In genomic region chr20:7399114-7399513, GRCh38 we compare ENCODE assay signal across 18 cellular contexts.
DNase-seq lines count a peak whose midpoint lies in the region; ATAC-seq, FAIRE-seq and TF ChIP-seq lines count a peak whose summit lies in the region.
"Had no signal": no experiment of that assay in that cellular context is flagged by ENCODE, and none has a peak within 500 bp of the region (broad histone marks: within the 10 kb centered on the region; RNA-seq: fewer than 3 reads in every experiment).

No MANE protein-coding gene starts in this region.

- no peak overlapping the region for H3K9ac ChIP-seq in PC-3 (ENCODE audit: low read length)
- H3K9ac ChIP-seq: BLaER1 treated with 17β-estradiol and CSF1 and Interleukin-3, amounts not matched to agents 10 nM and 100 nM; GM23248 had no signal

- CTCF ChIA-PET in A549 (lab: Yijun Ruan, JAX): no interaction called here
- CTCF ChIA-PET in PC-3 (lab: Charles Lee): no interaction called here

- peak; percentile 18 for FAIRE-seq in A549 (lab: Jason Lieb, UNC)
- FAIRE-seq: H54, HTR-8/SVneo had no signal

- TF ChIP-seq CTCF in A549 (IDR thresholded peaks at IDR 0.05) (no peak), PC-3 (conservative IDR thresholded peaks at IDR 0.05; ENCODE audit: low read depth, low read length) (no peak), spleen (IDR thresholded peaks at IDR 0.05 in 8 of 11, conservative IDR thresholded peaks at IDR 0.05 in 3 of 11) (no peak), suprapubic skin (IDR thresholded peaks at IDR 0.05) (no peak)

- H3K27ac ChIP-seq in A549 (no peak overlapping the region), PC-3 (ENCODE audit: low read length) (no peak overlapping the region), spleen (peak overlapping the region in 5 of 8 donors; percentile 16 to 56 (median 28)), suprapubic skin (no peak overlapping the region)
- H3K27ac ChIP-seq: BLaER1 treated with 17β-estradiol and CSF1 and Interleukin-3, amounts not matched to agents 10 nM and 100 nM; GM23248 had no signal

- DNase-seq in A549 (ENCODE audit: low read depth in 1 of 2, low spot score in 1 of 2): no peak
- DNase-seq in PC-3: peak; percentile 1
- peak; percentile 58 for DNase-seq in glomerular endothelial cell (ENCODE audit: extremely low read depth, low read depth, low spot score)
- DNase-seq in spleen: no peak
- no peak for DNase-seq in suprapubic skin (ENCODE audit: low spot score in 2 of 2)
- no peak for DNase-seq in activated T-cell treated with anti-CD3 and anti-CD28 coated beads, Interleukin-2, amount 50 U/mL, for 48 hours
- DNase-seq: 8988T; Calu3; CD8-positive, alpha-beta T cell; DMS79 treated with DMSO at 0.1 percent for 48 hours; GF-D8; GM23248; HCEC 1CT; IMR-90 had no signal

- no peaks in the 10 kb centered on the region for H3K36me3 ChIP-seq in PC-3 (ENCODE audit: low read depth, low read length)
- no peaks in the 10 kb centered on the region for H3K36me3 ChIP-seq in spleen
- no peaks in the 10 kb centered on the region for H3K36me3 ChIP-seq in suprapubic skin
- H3K36me3 ChIP-seq: BLaER1 treated with 17β-estradiol and CSF1 and Interleukin-3, amounts not matched to agents 10 nM and 100 nM had no signal

- no peaks in the 10 kb centered on the region for H3F3A ChIP-seq in PC-3 (ENCODE audit: low read length, unreplicated experiment)

- no peaks in the 10 kb centered on the region for H3K79me2 ChIP-seq in PC-3 (ENCODE audit: low read length)

- POLR2A ChIA-PET in A549 (lab: Yijun Ruan, JAX): no interaction called here
- POLR2A ChIA-PET in PC-3 (lab: Charles Lee; ENCODE audit: unreplicated experiment): no interaction called here

- TF ChIP-seq POLR2A in A549 (IDR thresholded peaks at IDR 0.05; ENCODE audit: low read length): no peak
- TF ChIP-seq POLR2A in spleen (IDR thresholded peaks at IDR 0.05): no peak
- no peak for TF ChIP-seq POLR2A in suprapubic skin (IDR thresholded peaks at IDR 0.05)

- H3K4me2 ChIP-seq in A549: no peak overlapping the region
- H3K4me2 ChIP-seq in PC-3 (ENCODE audit: low read length): no peak overlapping the region
- H3K4me2 ChIP-seq: BLaER1 treated with 17β-estradiol and CSF1 and Interleukin-3, amounts not matched to agents 10 nM and 100 nM had no signal

- WGBS in A549 (ENCODE audit: missing lambda C conversion rate): 62% methylated on average over 6 of the region's 6 CpGs
- WGBS in spleen, 5 donors: 10 to 34% (median 19%) methylated on average over 6 of the region's 6 CpGs
- WGBS in suprapubic skin: 63% methylated on average over 6 of the region's 6 CpGs

- H3K9me2 ChIP-seq in PC-3 (replicated peaks; ENCODE audit: low read length): no peaks in the 10 kb centered on the region

- H3K4me1 ChIP-seq in A549 (no peaks in the 10 kb centered on the region), PC-3 (ENCODE audit: insufficient read depth, low read length) (no peaks in the 10 kb centered on the region), spleen (no peaks in the 10 kb centered on the region), suprapubic skin (no peaks in the 10 kb centered on the region)
- H3K4me1 ChIP-seq: BLaER1 treated with 17β-estradiol and CSF1 and Interleukin-3, amounts not matched to agents 10 nM and 100 nM had no signal

- H3K27me3 ChIP-seq in PC-3 (ENCODE audit: low read length) (no peaks in the 10 kb centered on the region), spleen (replicated peaks in 1 of 7) (no peaks in the 10 kb centered on the region), suprapubic skin (no peaks in the 10 kb centered on the region)

- intact Hi-C loops in PC-3 (cut with micrococcal nuclease): no loop called here
- intact Hi-C loops in spleen (cut with DNase I; ENCODE audit: low total_unique reads): no loop called here

- TF ChIP-seq RAD21 in A549 (conservative IDR thresholded peaks at IDR 0.05 in 1 of 2, IDR thresholded peaks at IDR 0.05 in 1 of 2): no peak

- no TSS peak for BruUV-seq in PC-3 (replicated peaks; lab: Mats Ljungman, UMichigan)

- H2AFZ ChIP-seq in PC-3 (ENCODE audit: low read length): peak overlapping the region; percentile 49; the same call in 1 of the 2 replicates
- H2AFZ ChIP-seq: GM23248 had no signal

- ATAC-seq in A549 (no peak), PC-3 (no peak), GM18907 (IDR thresholded peaks at IDR 0.05; ENCODE audit: unreplicated experiment) (no peak)
- ATAC-seq: CD8-positive, alpha-beta T cell had no signal

- H3K9me3 ChIP-seq in A549 (no peaks in the 10 kb centered on the region), PC-3 (ENCODE audit: low read length) (no peaks in the 10 kb centered on the region), spleen (peaks cover 0 to 20% (median 4%) of the 10 kb centered on the region in 8 donors), suprapubic skin (no peaks in the 10 kb centered on the region)
- H3K9me3 ChIP-seq: BLaER1 treated with 17β-estradiol and CSF1 and Interleukin-3, amounts not matched to agents 10 nM and 100 nM had no signal

- H3K4me3 ChIP-seq in A549 (no peak overlapping the region), PC-3 (ENCODE audit: low read length) (no peak overlapping the region), spleen (no peak overlapping the region), suprapubic skin (no peak overlapping the region)
- H3K4me3 ChIP-seq: BLaER1 treated with 17β-estradiol and CSF1 and Interleukin-3, amounts not matched to agents 10 nM and 100 nM; GM23248 had no signal

- no peak for TF ChIP-seq EP300 in A549 (IDR thresholded peaks at IDR 0.05)
- no peak for TF ChIP-seq EP300 in suprapubic skin (IDR thresholded peaks at IDR 0.05)

- H4K20me1 ChIP-seq in PC-3 (ENCODE audit: low read length): no peaks in the 10 kb centered on the region
- H4K20me1 ChIP-seq: BLaER1 treated with 17β-estradiol and CSF1 and Interleukin-3, amounts not matched to agents 10 nM and 100 nM had no signal

TF ChIP-seq in A549, 52 proteins besides CTCF, POLR2A, EP300 and RAD21:
- TF ChIP-seq NFE2L2 (conservative IDR thresholded peaks at IDR 0.05; ENCODE audit: low read length): no peak
- TF ChIP-seq CBX2 (IDR thresholded peaks at IDR 0.05; ENCODE audit: borderline replicate concordance, low read depth): no peak
- no peak for TF ChIP-seq PHF8 (IDR thresholded peaks at IDR 0.05; ENCODE audit: borderline replicate concordance, low read depth)
- no peak for TF ChIP-seq HDAC2 (IDR thresholded peaks at IDR 0.05)
- no peak for TF ChIP-seq HMGXB4 (CRISPR knock-in tag; IDR thresholded peaks at IDR 0.05; ENCODE audit: borderline replicate concordance)
- no peak for TF ChIP-seq CHD2 (IDR thresholded peaks at IDR 0.05; ENCODE audit: low read length, partially characterized antibody)
- TF ChIP-seq NR3C1 (IDR thresholded peaks at IDR 0.05): no peak
- TF ChIP-seq E2F6 (IDR thresholded peaks at IDR 0.05; ENCODE audit: borderline replicate concordance, low read depth): no peak
- no peak for TF ChIP-seq ESRRA (IDR thresholded peaks at IDR 0.05; ENCODE audit: borderline replicate concordance, low read length)
- TF ChIP-seq BCL3 (IDR thresholded peaks at IDR 0.05): no peak
- no peak for TF ChIP-seq CHD4 (IDR thresholded peaks at IDR 0.05; ENCODE audit: borderline replicate concordance)
- TF ChIP-seq ATOH8 (CRISPR knock-in tag; IDR thresholded peaks at IDR 0.05; ENCODE audit: low read depth): no peak

Comparison
In these comparisons a context has a peak if more than half of its experiments do, and no peak if none do; other contexts are left out.
1. DNase-seq: peak in PC-3 (single experiment) and glomerular endothelial cell (single experiment); none in A549 (0 of 2), spleen (single experiment), suprapubic skin (0 of 2) and activated T-cell treated with anti-CD3 and anti-CD28 coated beads, Interleukin-2, amount 50 U/mL, for 48 hours (0 of 2).
2. H3K27ac ChIP-seq: peak in spleen (5 of 8); none in A549 (0 of 2), PC-3 (single experiment) and suprapubic skin (single experiment).